Comparison of ENCODE assay signal across 29 cellular contexts in genomic region chr3:103341078-103341477, GRCh38.
"Had no signal": no experiment of that assay in that cellular context is flagged by ENCODE, and none has a peak within 500 bp of the region (broad histone marks: within the 10 kb centered on the region; RNA-seq: fewer than 3 reads in every experiment).

No MANE protein-coding gene starts in this region.

- DNase-seq: dermis blood vessel endothelial cell; dorsolateral prefrontal cortex; effector CD4-positive, alpha-beta T cell; effector memory CD8-positive, alpha-beta T cell; endodermal cell; erythroblast; esophagus squamous epithelium; foreskin fibroblast; foreskin melanocyte; gastrocnemius medialis; glutamatergic neuron; head of caudate nucleus; heart right ventricle; hippocampal formation; left cardiac atrium; left ventricle myocardium superior; lower lobe of right lung; mesenchymal stem cell; naive B cell had no signal

- H3K4me3 Mint-ChIP-seq: effector memory CD8-positive, alpha-beta T cell; endodermal cell; mesothelial cell of epicardium; naive B cell had no signal

- H3K36me3 ChIP-seq: esophagus squamous epithelium, gastrocnemius medialis, heart right ventricle, left lung, lower lobe of right lung had no signal

- H3K9me3 Mint-ChIP-seq: endodermal cell, mesothelial cell of epicardium, naive B cell had no signal

- H3K4me3 ChIP-seq: coronary artery, dorsolateral prefrontal cortex, esophagus squamous epithelium, gastrocnemius medialis, heart right ventricle, left lung, lower lobe of right lung, mucosa of descending colon had no signal

- H3K9me3 ChIP-seq: esophagus squamous epithelium, gastrocnemius medialis, lower lobe of right lung, mucosa of descending colon had no signal

- H3K27ac ChIP-seq: coronary artery, dorsolateral prefrontal cortex, epithelial cell of prostate, esophagus squamous epithelium, gastrocnemius medialis, heart right ventricle, left lung, lower lobe of right lung had no signal

- H3K4me1 ChIP-seq: esophagus squamous epithelium, gastrocnemius medialis, heart right ventricle, left lung, lower lobe of right lung had no signal

- H3K4me1 Mint-ChIP-seq: endodermal cell, mesothelial cell of epicardium, naive B cell had no signal

- H3K27me3 Mint-ChIP-seq: effector memory CD8-positive, alpha-beta T cell; naive B cell had no signal

- H3K27ac Mint-ChIP-seq: effector memory CD8-positive, alpha-beta T cell; endodermal cell; mesothelial cell of epicardium; naive B cell had no signal

- H3K27me3 ChIP-seq: dorsolateral prefrontal cortex, esophagus squamous epithelium, gastrocnemius medialis, heart right ventricle, left lung had no signal

- FAIRE-seq: colon, endometrium, islet of Langerhans, keratinocyte had no signal

- ATAC-seq: effector memory CD8-positive, alpha-beta T cell; esophagus mucosa; gastrocnemius medialis; heart right ventricle; left cardiac atrium; left lung; left ventricle myocardium superior; lower lobe of right lung; mucosa of descending colon had no signal
